1 cellular context compared by ENCODE assay signal in the genomic region with DNA sequence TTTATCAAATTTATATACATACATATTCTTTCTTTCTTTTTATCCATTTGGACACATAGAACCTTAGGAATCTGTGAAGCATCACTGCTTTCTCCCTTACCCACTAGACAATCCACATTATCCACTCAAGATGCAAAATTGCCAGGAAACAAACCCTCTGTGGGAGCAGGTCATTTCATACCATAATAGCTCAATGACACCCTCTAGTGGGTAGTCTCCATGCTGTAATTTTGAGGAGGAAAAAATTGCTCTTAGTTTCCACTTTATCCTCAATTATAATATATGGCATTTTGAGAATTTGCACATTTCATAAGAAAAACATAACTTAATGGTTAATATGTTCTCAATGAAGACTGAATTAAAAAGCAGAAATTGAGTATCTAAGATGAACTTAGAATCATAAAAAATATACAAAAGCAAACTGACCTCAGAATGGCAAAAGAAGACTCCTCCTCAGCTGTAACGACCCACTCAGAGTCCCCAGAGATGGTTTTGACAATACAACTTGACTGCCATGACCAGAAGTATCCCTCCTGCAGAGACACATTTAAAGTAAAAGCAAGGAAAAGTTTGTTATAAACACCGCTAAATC.
TF ChIP-seq lines count a peak whose summit lies in the region.

No MANE protein-coding gene starts in this region.

TF ChIP-seq in HCT116, 20 proteins besides CTCF, POLR2A, EP300 and RAD21 (continued from another document):
- no peak for TF ChIP-seq CBX3 (IDR thresholded peaks at IDR 0.05; ENCODE audit: low read depth)
- TF ChIP-seq EZH2 (IDR thresholded peaks at IDR 0.05) = no peak
- TF ChIP-seq, protein P1, sequence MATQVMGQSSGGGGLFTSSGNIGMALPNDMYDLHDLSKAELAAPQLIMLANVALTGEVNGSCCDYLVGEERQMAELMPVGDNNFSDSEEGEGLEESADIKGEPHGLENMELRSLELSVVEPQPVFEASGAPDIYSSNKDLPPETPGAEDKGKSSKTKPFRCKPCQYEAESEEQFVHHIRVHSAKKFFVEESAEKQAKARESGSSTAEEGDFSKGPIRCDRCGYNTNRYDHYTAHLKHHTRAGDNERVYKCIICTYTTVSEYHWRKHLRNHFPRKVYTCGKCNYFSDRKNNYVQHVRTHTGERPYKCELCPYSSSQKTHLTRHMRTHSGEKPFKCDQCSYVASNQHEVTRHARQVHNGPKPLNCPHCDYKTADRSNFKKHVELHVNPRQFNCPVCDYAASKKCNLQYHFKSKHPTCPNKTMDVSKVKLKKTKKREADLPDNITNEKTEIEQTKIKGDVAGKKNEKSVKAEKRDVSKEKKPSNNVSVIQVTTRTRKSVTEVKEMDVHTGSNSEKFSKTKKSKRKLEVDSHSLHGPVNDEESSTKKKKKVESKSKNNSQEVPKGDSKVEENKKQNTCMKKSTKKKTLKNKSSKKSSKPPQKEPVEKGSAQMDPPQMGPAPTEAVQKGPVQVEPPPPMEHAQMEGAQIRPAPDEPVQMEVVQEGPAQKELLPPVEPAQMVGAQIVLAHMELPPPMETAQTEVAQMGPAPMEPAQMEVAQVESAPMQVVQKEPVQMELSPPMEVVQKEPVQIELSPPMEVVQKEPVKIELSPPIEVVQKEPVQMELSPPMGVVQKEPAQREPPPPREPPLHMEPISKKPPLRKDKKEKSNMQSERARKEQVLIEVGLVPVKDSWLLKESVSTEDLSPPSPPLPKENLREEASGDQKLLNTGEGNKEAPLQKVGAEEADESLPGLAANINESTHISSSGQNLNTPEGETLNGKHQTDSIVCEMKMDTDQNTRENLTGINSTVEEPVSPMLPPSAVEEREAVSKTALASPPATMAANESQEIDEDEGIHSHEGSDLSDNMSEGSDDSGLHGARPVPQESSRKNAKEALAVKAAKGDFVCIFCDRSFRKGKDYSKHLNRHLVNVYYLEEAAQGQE (IDR thresholded peaks at IDR 0.05; ENCODE audit: low read depth) = no peak
- TF ChIP-seq, protein P2, sequence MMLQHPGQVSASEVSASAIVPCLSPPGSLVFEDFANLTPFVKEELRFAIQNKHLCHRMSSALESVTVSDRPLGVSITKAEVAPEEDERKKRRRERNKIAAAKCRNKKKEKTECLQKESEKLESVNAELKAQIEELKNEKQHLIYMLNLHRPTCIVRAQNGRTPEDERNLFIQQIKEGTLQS (IDR thresholded peaks at IDR 0.05) = no peak
